Comparison of ENCODE assay signal across 17 cellular contexts in genomic region chr9:119884411-119884810, GRCh38.
DNase-seq lines count a peak whose midpoint lies in the region; ATAC-seq and TF ChIP-seq lines count a peak whose summit lies in the region.
"Had no signal": no experiment of that assay in that cellular context is flagged by ENCODE, and none has a peak within 500 bp of the region (broad histone marks: within the 10 kb centered on the region; RNA-seq: fewer than 3 reads in every experiment).

No MANE protein-coding gene starts in this region.

- peaks cover 32% of the 10 kb centered on the region for H3K4me1 Mint-ChIP-seq in endodermal cell

- intact Hi-C loops in sciatic nerve (cut with DNase I) (no loop called here), upper lobe of right lung (cut with DNase I) (no loop called here)

- no peak for ATAC-seq in GM21515 (IDR thresholded peaks at IDR 0.05; ENCODE audit: unreplicated experiment)
- ATAC-seq in sciatic nerve = no peak
- ATAC-seq in upper lobe of right lung = no peak
- ATAC-seq: Panc1 had no signal

- H3K4me3 Mint-ChIP-seq in endodermal cell = no peak overlapping the region

- 49 to 65% methylated on average over 2 to 3 of the region's 3 CpGs for WGBS in endodermal cell (ENCODE audit: insufficient coverage in 1 of 2, insufficient read length in 1 of 2), 2 experiments

- H3K9me3 Mint-ChIP-seq in endodermal cell = no peaks in the 10 kb centered on the region

- peak overlapping the region; percentile 56 for H3K27ac Mint-ChIP-seq in endodermal cell

- no peaks in the 10 kb centered on the region for H3K27me3 Mint-ChIP-seq in endodermal cell (ENCODE audit: insufficient read depth)

- H3K9ac ChIP-seq in HUES6 (ENCODE audit: low read length) (peak overlapping the region; percentile 49), endodermal cell (ENCODE audit: extremely low read depth, low read length, poor library complexity, severe bottlenecking) (no peak overlapping the region)
- H3K9ac ChIP-seq: SK-N-SH had no signal

- H3K36me3 ChIP-seq in HUES6 (ENCODE audit: control insufficient read depth, insufficient read depth, low read length) = no peaks in the 10 kb centered on the region
- H3K36me3 ChIP-seq in endodermal cell (ENCODE audit: control insufficient read depth, insufficient read depth, low read length) = no peaks in the 10 kb centered on the region
- no peaks in the 10 kb centered on the region for H3K36me3 ChIP-seq in kidney epithelial cell (ENCODE audit: control insufficient read depth, insufficient read depth, low read length)
- H3K36me3 ChIP-seq in upper lobe of right lung = no peaks in the 10 kb centered on the region

- peaks cover 23% of the 10 kb centered on the region for H3K4me1 ChIP-seq in HUES6 (ENCODE audit: control insufficient read depth, insufficient read depth, low read length)
- H3K4me1 ChIP-seq in endodermal cell (ENCODE audit: control insufficient read depth, insufficient read depth, low read length) = peaks cover 7% of the 10 kb centered on the region
- H3K4me1 ChIP-seq in upper lobe of right lung = no peaks in the 10 kb centered on the region

- H3K4me3 ChIP-seq in HUES6 (ENCODE audit: low read depth, low read length) (peak overlapping the region; percentile 36), endodermal cell (ENCODE audit: low read length) (no peak overlapping the region), kidney epithelial cell (ENCODE audit: low read depth, low read length) (no peak overlapping the region), upper lobe of right lung (no peak overlapping the region)

- H3K36me3 Mint-ChIP-seq in endodermal cell (ENCODE audit: low read depth) = no peaks in the 10 kb centered on the region

- DNase-seq in AG20443 (ENCODE audit: low spot score) = peak; percentile 16
- no peak for DNase-seq in endodermal cell
- DNase-seq in kidney epithelial cell (ENCODE audit: low read depth) = peak; percentile 65
- no peak for DNase-seq in sciatic nerve (ENCODE audit: low spot score)
- DNase-seq in upper lobe of right lung = no peak
- DNase-seq in NCI-H524 treated with DMSO at 0.1 percent for 48 hours (lab: John Stamatoyannopoulos, UW) = no peak
- DNase-seq: 8988T, C1 segment of cervical spinal cord, DMS153, KBM-7, NCI-H1092 treated with DMSO at 0.1 percent for 48 hours, NCI-H1694, Right ventricle myocardium superior, SK-N-SH had no signal

- peak overlapping the region; percentile 69; the same call in 1 of the 2 replicates for H3K27ac ChIP-seq in HUES6 (ENCODE audit: low read depth, low read length)
- no peak overlapping the region for H3K27ac ChIP-seq in endodermal cell (ENCODE audit: low read depth, low read length)
- no peak overlapping the region for H3K27ac ChIP-seq in upper lobe of right lung

- H3K9me3 ChIP-seq in HUES6 (ENCODE audit: control insufficient read depth, insufficient read depth, low read depth, low read length) = no peaks in the 10 kb centered on the region
- no peaks in the 10 kb centered on the region for H3K9me3 ChIP-seq in endodermal cell (ENCODE audit: control insufficient read depth, low read length)
- H3K9me3 ChIP-seq in upper lobe of right lung = no peaks in the 10 kb centered on the region
- H3K9me3 ChIP-seq: SK-N-SH had no signal

- no peak for TF ChIP-seq CTCF in endodermal cell (conservative IDR thresholded peaks at IDR 0.05)
- TF ChIP-seq CTCF in kidney epithelial cell (IDR thresholded peaks at IDR 0.05; ENCODE audit: insufficient read depth, low read length, poor library complexity, severe bottlenecking) = no peak
- no peak for TF ChIP-seq CTCF in upper lobe of right lung (IDR thresholded peaks at IDR 0.05)

- H3K27me3 ChIP-seq in HUES6 (ENCODE audit: control insufficient read depth, insufficient read depth, low read length) = no peaks in the 10 kb centered on the region
- no peaks in the 10 kb centered on the region for H3K27me3 ChIP-seq in endodermal cell (ENCODE audit: control insufficient read depth, insufficient read depth, low read length, poor library complexity, severe bottlenecking)
- no peaks in the 10 kb centered on the region for H3K27me3 ChIP-seq in kidney epithelial cell (ENCODE audit: control insufficient read depth, insufficient read depth, low read length)
- H3K27me3 ChIP-seq in upper lobe of right lung = no peaks in the 10 kb centered on the region

Comparison
In these comparisons a context has a peak if more than half of its experiments do, and no peak if none do; other contexts are left out.
1. DNase-seq: peak in AG20443 (single experiment) and kidney epithelial cell (single experiment); none in endodermal cell (single experiment), sciatic nerve (single experiment), upper lobe of right lung (single experiment) and NCI-H524 treated with DMSO at 0.1 percent for 48 hours (single experiment).